8 cellular contexts compared by ENCODE assay signal in the genomic region with DNA sequence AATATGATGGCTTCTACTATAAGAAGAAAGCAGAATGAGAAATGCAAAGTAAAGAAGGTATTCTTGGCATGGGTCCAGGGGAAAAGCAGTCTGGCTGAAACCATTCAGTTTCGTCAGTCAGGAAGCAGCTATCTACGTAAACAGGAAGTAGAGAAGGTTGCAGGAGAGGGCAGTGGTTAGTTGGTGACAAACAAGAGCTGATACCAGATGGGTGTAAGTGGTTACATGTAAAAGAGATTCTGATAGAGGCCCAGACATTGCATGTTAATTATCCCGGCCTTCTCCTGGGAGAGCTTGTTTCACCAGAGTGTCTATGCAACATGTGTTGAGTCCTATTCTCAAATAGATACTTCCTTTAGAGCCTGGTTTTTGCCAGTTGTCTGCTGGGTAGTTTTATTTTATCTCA. TPM values are rescaled to one million over a fixed set of nuclear protein-coding genes. Genes with fewer than 3 reads are reported as not detected.
DNase-seq lines count a peak whose midpoint lies in the region; ATAC-seq, FAIRE-seq and TF ChIP-seq lines count a peak whose summit lies in the region.

No MANE protein-coding gene starts in this region.

- H3K27me3 ChIP-seq in SU-DHL-6 (ENCODE audit: low read length) (no peaks in the 10 kb centered on the region), GM12878 (replicated peaks in 1 of 2; ENCODE audit: control insufficient read depth in 2 of 2, insufficient read depth in 2 of 2, low read length in 1 of 2) (no peaks in the 10 kb centered on the region), aorta (ENCODE audit: control insufficient read depth in 1 of 2, insufficient read depth in 2 of 2, low read length in 1 of 2) (no peaks in the 10 kb centered on the region)

- no peak for TF ChIP-seq POLR2A in GM12878 (IDR thresholded peaks at IDR 0.05; ENCODE audit: low read depth, low read length)
- no peak for TF ChIP-seq POLR2A in lower leg skin (IDR thresholded peaks at IDR 0.05)

- H3K4me2 ChIP-seq in SU-DHL-6 (ENCODE audit: low read depth, low read length, poor library complexity, severe bottlenecking), result peak overlapping the region; percentile 46
- peak overlapping the region; percentile 15; the same call in 1 of the 2 replicates for H3K4me2 ChIP-seq in GM12878 (ENCODE audit: control insufficient read depth, insufficient read depth)

- in situ Hi-C loops in GM12878 (cut with MboI), result no loop called here

- intact Hi-C loops in GM12878 (cut with micrococcal nuclease; ENCODE audit: unreplicated experiment) (no loop called here), mucosa of descending colon (cut with DNase I, micrococcal nuclease) (no loop called here), aorta (cut with DNase I) (no loop called here), lower leg skin (cut with DNase I; ENCODE audit: low total_unique reads) (no loop called here)

- H3K36me3 ChIP-seq in SU-DHL-6 (ENCODE audit: low read length) (no peaks in the 10 kb centered on the region), GM12878 (ENCODE audit: control insufficient read depth in 2 of 2, insufficient read depth in 2 of 2, low read length in 1 of 2) (no peaks in the 10 kb centered on the region), mucosa of descending colon (ENCODE audit: low read depth) (no peaks in the 10 kb centered on the region), aorta (ENCODE audit: control insufficient read depth in 1 of 2, insufficient read depth in 2 of 2, low read length in 1 of 2) (no peaks in the 10 kb centered on the region)

- peak overlapping the region; percentile 10 for H3K4me3 ChIP-seq in SU-DHL-6 (ENCODE audit: insufficient read depth, low read length, poor library complexity, severe bottlenecking)
- no peak overlapping the region for H3K4me3 ChIP-seq in GM12878
- H3K4me3 ChIP-seq in mucosa of descending colon, result no peak overlapping the region
- H3K4me3 ChIP-seq in aorta (ENCODE audit: low read length in 2 of 2), result no peak overlapping the region
- H3K4me3 ChIP-seq in lower leg skin (ENCODE audit: low read depth, poor library complexity, severe bottlenecking), result no peak overlapping the region

- H2AFZ ChIP-seq in SU-DHL-6 (ENCODE audit: low read depth, low read length, severe bottlenecking) (peak overlapping the region; percentile 89), GM12878 (ENCODE audit: control insufficient read depth, low read depth, low read length) (no peak overlapping the region; the same call in 1 of the 2 replicates)

- ATAC-seq in GM21360 (IDR thresholded peaks at IDR 0.05; ENCODE audit: unreplicated experiment), result peak; percentile 99
- ATAC-seq in GM12878, result peak; percentile 96
- ATAC-seq in mucosa of descending colon, result peak; percentile 90
- peak; percentile 48 for ATAC-seq in aorta (ENCODE audit: low FRiP score)

- FAIRE-seq in GM12878 (lab: Jason Lieb, UNC), result peak; percentile 73

- H3K27ac ChIP-seq in SU-DHL-6 (ENCODE audit: low read depth, low read length) (peak overlapping the region; percentile 40), GM12878 (ENCODE audit: control insufficient read depth, insufficient read depth) (no peak overlapping the region), aorta (ENCODE audit: low read depth in 1 of 2, low read length in 2 of 2) (no peak overlapping the region)

- no peaks in the 10 kb centered on the region for H3K9me2 ChIP-seq in SU-DHL-6 (replicated peaks; ENCODE audit: insufficient read depth, low read length)

- no peaks in the 10 kb centered on the region for H3F3A ChIP-seq in SU-DHL-6 (ENCODE audit: insufficient read depth)

- TF ChIP-seq EP300 in GM12878 (IDR thresholded peaks at IDR 0.05; ENCODE audit: borderline replicate concordance in 1 of 2, control insufficient read depth in 1 of 2, low read depth in 2 of 2, low read length in 2 of 2), result peak; percentile 79 to 81; a peak in 3 of 4 replicates

- CTCF ChIA-PET in GM12878 (lab: Yijun Ruan, JAX), result interaction anchor here (0.8 to 1.1 kb wide), 3 partner anchors 124 to 278 kb away, joined by 3 read pairs; no protein-coding TSS in a partner anchor

- SMC1A ChIA-PET in GM12878 (lab: Charles Lee; ENCODE audit: uncharacterized antibody, unreplicated experiment), result no interaction called here

- no peaks in the 10 kb centered on the region for H3K79me2 ChIP-seq in SU-DHL-6 (ENCODE audit: insufficient read depth, low read length)
- no peaks in the 10 kb centered on the region for H3K79me2 ChIP-seq in GM12878 (ENCODE audit: control insufficient read depth, insufficient read depth, low read length)

- H4K20me1 ChIP-seq in SU-DHL-6 (ENCODE audit: low read depth, low read length), result no peaks in the 10 kb centered on the region
- no peaks in the 10 kb centered on the region for H4K20me1 ChIP-seq in GM12878 (ENCODE audit: control insufficient read depth, insufficient read depth)

- 0% methylated on average over 3 of the region's 3 CpGs for WGBS in GM12878 (ENCODE audit: insufficient coverage, insufficient replicate concordance, low lambda C conversion rate, missing lambda C conversion rate)
- WGBS in aorta, 2 donors, result 52 to 61% methylated on average over 3 of the region's 3 CpGs
- 28 to 32% methylated on average over 3 of the region's 3 CpGs for WGBS in lower leg skin, 2 donors

- H3K9ac ChIP-seq in SU-DHL-6 (ENCODE audit: low read length) (0 out of 2 replicates have a peak overlapping the region, but pooled peaks have one; percentile 3), GM12878 (ENCODE audit: control insufficient read depth, insufficient read depth, low read length) (no peak overlapping the region)

- BruUV-seq in GM12878 (replicated peaks; lab: Mats Ljungman, UMichigan), result no TSS peak

- H3K9me3 ChIP-seq in SU-DHL-6 (ENCODE audit: insufficient read depth, low read length), result no peaks in the 10 kb centered on the region
- H3K9me3 ChIP-seq in GM12878 (replicated peaks; ENCODE audit: control insufficient read depth, insufficient read depth, low read length), result no peaks in the 10 kb centered on the region; the same call in 2 of the 3 replicates
- H3K9me3 ChIP-seq in mucosa of descending colon, result no peaks in the 10 kb centered on the region
- H3K9me3 ChIP-seq in aorta (ENCODE audit: control insufficient read depth, low read length), result no peaks in the 10 kb centered on the region

- TF ChIP-seq CTCF in SU-DHL-6 (IDR thresholded peaks at IDR 0.05; ENCODE audit: insufficient read depth, low read length, poor library complexity, severe bottlenecking) (no peak), GM12878 (IDR thresholded peaks at IDR 0.05 in 2 of 3, conservative IDR thresholded peaks at IDR 0.05 in 1 of 3; ENCODE audit: control insufficient read depth in 2 of 3, extremely low read depth in 1 of 3, insufficient read depth in 1 of 3, low read depth in 3 of 3, low read length in 3 of 3) (no peak), mucosa of descending colon (IDR thresholded peaks at IDR 0.05) (no peak), lower leg skin (IDR thresholded peaks at IDR 0.05) (no peak)

- no peak for TF ChIP-seq RAD21 in GM12878 (IDR thresholded peaks at IDR 0.05; ENCODE audit: insufficient read depth, low read depth, low read length)

- peaks cover 5% of the 10 kb centered on the region for H3K4me1 ChIP-seq in GM12878 (ENCODE audit: control insufficient read depth, insufficient read depth, low read length)
- peaks cover 16% of the 10 kb centered on the region for H3K4me1 ChIP-seq in mucosa of descending colon (ENCODE audit: low read depth)
- no peaks in the 10 kb centered on the region for H3K4me1 ChIP-seq in aorta (ENCODE audit: control insufficient read depth in 1 of 2, insufficient read depth in 2 of 2, low read length in 2 of 2)

- POLR2A ChIA-PET in GM12878 (lab: Charles Lee), result interaction anchor here (0.7 kb wide), 1 partner anchor 394 kb away, joined by 5 read pairs; no protein-coding TSS in a partner anchor

- RAD21 ChIA-PET in GM12878 (lab: Charles Lee; ENCODE audit: unreplicated experiment), result no interaction called here

- peak; percentile 80 for DNase-seq in DMS153 treated with DMSO at 0.1 percent for 48 hours (lab: John Stamatoyannopoulos, UW; ENCODE audit: unreplicated experiment)
- DNase-seq in HT1080 (ENCODE audit: low read depth), result peak; percentile 28
- peak; percentile 65 for DNase-seq in GM12878 (ENCODE audit: low read depth, low spot score)
- peak in 1 of 3 donors; percentile 61 for DNase-seq in mucosa of descending colon
- no peak for DNase-seq in aorta
- DNase-seq in lower leg skin (ENCODE audit: low spot score in 2 of 2), result no peak

TF ChIP-seq in GM12878, 131 proteins besides CTCF, POLR2A, EP300 and RAD21 (continues in another document):
- TF ChIP-seq MXI1 (IDR thresholded peaks at IDR 0.05; ENCODE audit: low read depth, low read length) (no peak), WRNIP1 (IDR thresholded peaks at IDR 0.05; ENCODE audit: borderline replicate concordance, low read depth, low read length) (no peak), RB1 (IDR thresholded peaks at IDR 0.05; ENCODE audit: borderline replicate concordance) (no peak), IKZF1 (conservative IDR thresholded peaks at IDR 0.05) (peak; percentile 31; the same call in 1 of the 2 replicates), EGR1 (IDR thresholded peaks at IDR 0.05; ENCODE audit: borderline replicate concordance in 1 of 2, low read depth in 2 of 2, low read length in 2 of 2) (0 out of 3 replicates have a peak, but pooled peaks of 1 of the 2 experiments have one; percentile 2), IKZF2 (IDR thresholded peaks at IDR 0.05) (peak; percentile 33 to 34; a peak in 3 of 4 replicates)

RNA-seq across cellular contexts. Expression of a gene that starts 58.4 kb away (rescaled TPM):
- total RNA-seq in HT1080 (2014; rRNA removed; shearing (Covaris generic)), result 224 and 233 TPM in 2 replicates
- polyA plus RNA-seq in HT1080 (2015; cell fraction: cytosol; rRNA removed), result 281 and 288 TPM in 2 replicates
- polyA plus RNA-seq in HT1080 (2015; cell fraction: nucleus; rRNA removed), result 379 and 405 TPM in 2 replicates
- 119 and 128 TPM in 2 replicates for total RNA-seq in GM12878 (2013; cell fraction: nucleolus; rRNA removed)
- 225 and 253 TPM in 2 replicates for total RNA-seq in GM12878 (2014; rRNA removed)
- total RNA-seq in GM12878 (2014; rRNA removed; fragmentation: Illumina TruSeq; extraction: Trizol), result 260 and 267 TPM in 2 replicates
- 185 TPM in 2 replicates for total RNA-seq in GM12878 (2021)
- 184 TPM for polyA plus RNA-seq in GM12878 (2011; ENCODE audit: low read depth)
- polyA plus RNA-seq in GM12878 (2011; rRNA removed), result 331 and 444 TPM in 2 replicates
- 140 and 161 TPM in 2 replicates for polyA plus RNA-seq in GM12878 (2011; cell fraction: cytosol; rRNA removed)
- polyA plus RNA-seq in GM12878 (2011; cell fraction: nucleus; rRNA removed), result 316 and 352 TPM in 2 replicates
- 204 and 218 TPM in 2 replicates for polyA plus RNA-seq in GM12878 (2012)
- 207 and 280 TPM in 2 replicates for polyA plus RNA-seq in GM12878 (2014; fragmentation: Illumina TruSeq; extraction: Trizol)
- 100 to 1,000 TPM; 611 to 678 TPM for polyA plus RNA-seq in GM12878 (2014; fragmentation: Nextera tagmentation; extraction: Ambion mirVana)
- 198 and 252 TPM in 2 replicates for polyA plus RNA-seq in GM12878 (2014; rRNA removed)
- polyA plus RNA-seq in GM12878 (2016; fragmentation: Nextera tagmentation; extraction: Ambion mirVana), result 100 to 1,000 TPM; 412 to 415 TPM
- 120 and 148 TPM in 2 replicates for polyA minus RNA-seq in GM12878 (2011; rRNA and poly(A)+ RNA removed)
- 44.0 and 65.3 TPM in 2 replicates for polyA minus RNA-seq in GM12878 (2011; cell fraction: cytosol; rRNA and poly(A)+ RNA removed)
- polyA minus RNA-seq in GM12878 (2011; cell fraction: nucleus; rRNA and poly(A)+ RNA removed), result 49.1 and 66.1 TPM in 2 replicates
- 100 to 1,000 TPM in 2 of 3 donors, 10 to 100 TPM in 1; 94.3 to 116 (median 101) TPM for total RNA-seq in mucosa of descending colon
- total RNA-seq in aorta, result 100 to 1,000 TPM; 117 to 122 TPM
- polyA plus RNA-seq in aorta, result 100 to 1,000 TPM in 1 of 2 donors, 10 to 100 TPM in 1; 92.8 to 133 TPM
- 100 to 1,000 TPM in 1 of 4 donors, 10 to 100 TPM in 3; 73.7 to 103 (median 86.0) TPM for total RNA-seq in lower leg skin

Comparison
In these comparisons a context has a peak if more than half of its experiments do, and no peak if none do; other contexts are left out.
1. DNase-seq: peak in DMS153 treated with DMSO at 0.1 percent for 48 hours (single experiment), HT1080 (single experiment) and GM12878 (single experiment); none in aorta (0 of 2) and lower leg skin (0 of 2).
2. ATAC-seq: peak in every context shown above with its lines; median percentile 99 in GM21360; 96 in GM12878; 90 in mucosa of descending colon; 48 in aorta.